9 cellular contexts compared by ENCODE assay signal in the genomic region with DNA sequence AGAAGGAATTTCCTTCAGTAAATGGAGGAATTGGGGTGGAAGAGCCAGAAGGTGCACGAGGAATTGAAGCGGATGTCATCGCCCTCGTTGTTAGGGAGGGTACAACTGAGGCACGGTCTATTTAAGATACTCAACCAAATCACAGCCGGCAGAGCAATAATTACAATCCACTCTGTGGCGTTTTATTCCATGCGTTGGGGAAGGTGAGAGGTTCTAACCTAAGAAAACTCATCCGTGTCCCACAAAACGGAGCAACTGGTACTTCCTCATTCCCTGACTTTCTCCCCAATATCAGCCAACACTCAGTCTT. TPM values are rescaled to one million over a fixed set of nuclear protein-coding genes. Genes with fewer than 3 reads are reported as not detected.
DNase-seq lines count a peak whose midpoint lies in the region; ATAC-seq, FAIRE-seq and TF ChIP-seq lines count a peak whose summit lies in the region.
"Had no signal": no experiment of that assay in that cellular context is flagged by ENCODE, and none has a peak within 500 bp of the region (broad histone marks: within the 10 kb centered on the region; RNA-seq: fewer than 3 reads in every experiment).

No MANE protein-coding gene starts in this region.

- H3K36me3 ChIP-seq in ascending aorta (no peaks in the 10 kb centered on the region), right lobe of liver (peaks cover 0 to 12% (median 0%) of the 10 kb centered on the region in 4 donors), tibial artery (peaks cover 0 to 7% (median 0%) of the 10 kb centered on the region in 3 donors)

- H3K4me3 ChIP-seq in ascending aorta (peak overlapping the region; percentile 90 to 93), right lobe of liver (peak overlapping the region; percentile 55 to 89 (median 62)), tibial artery (peak overlapping the region; percentile 79 to 90)

- TF ChIP-seq CTCF in ascending aorta (IDR thresholded peaks at IDR 0.05): no peak
- no peak for TF ChIP-seq CTCF in right lobe of liver (IDR thresholded peaks at IDR 0.05)
- no peak for TF ChIP-seq CTCF in tibial artery (IDR thresholded peaks at IDR 0.05)

- TF ChIP-seq POLR2A in right lobe of liver (IDR thresholded peaks at IDR 0.05) (no peak), GM12891 (IDR thresholded peaks at IDR 0.05; ENCODE audit: low read depth, low read length) (no peak)

- H3K27ac ChIP-seq in ascending aorta (peak overlapping the region; percentile 62 to 95), right lobe of liver (peak overlapping the region; percentile 72 to 84 (median 76)), tibial artery (peak overlapping the region; percentile 51 to 67)

- peaks cover 22% of the 10 kb centered on the region for H3K4me1 Mint-ChIP-seq in activated T-cell treated with anti-CD3 and anti-CD28 coated beads, Interleukin-2, amount 50 U/mL, for 24 hours (ENCODE audit: low read depth)

- DNase-seq in activated T-cell treated with anti-CD3 and anti-CD28 coated beads, Interleukin-2, amount 50 U/mL, for 24 hours: no peak
- DNase-seq in activated T-cell treated with anti-CD3 and anti-CD28 coated beads, Interleukin-2, amount 50 U/mL, for 1 hour: no peak
- no peak for DNase-seq in ascending aorta (ENCODE audit: low spot score in 2 of 2)
- no peak for DNase-seq in right lobe of liver
- DNase-seq in tibial artery: no peak
- no peak for DNase-seq in GM12891 (ENCODE audit: insufficient read length, low spot score)
- no peak for DNase-seq in activated CD4-positive, alpha-beta T cell treated with anti-CD3 and anti-CD28 coated beads, Interleukin-2, amount 50 U/mL, for 1 hour

- H3K27me3 Mint-ChIP-seq in activated T-cell treated with anti-CD3 and anti-CD28 coated beads, Interleukin-2, amount 50 U/mL, for 24 hours: peaks cover 36% of the 10 kb centered on the region

- H3K9me3 Mint-ChIP-seq in activated T-cell treated with anti-CD3 and anti-CD28 coated beads, Interleukin-2, amount 50 U/mL, for 24 hours: no peaks in the 10 kb centered on the region

- peak overlapping the region; percentile 80 for H3K4me3 Mint-ChIP-seq in activated T-cell treated with anti-CD3 and anti-CD28 coated beads, Interleukin-2, amount 50 U/mL, for 24 hours

- peaks cover 18% of the 10 kb centered on the region for H3K36me3 Mint-ChIP-seq in activated T-cell treated with anti-CD3 and anti-CD28 coated beads, Interleukin-2, amount 50 U/mL, for 24 hours (ENCODE audit: low read depth)

- no peak for ATAC-seq in right lobe of liver
- ATAC-seq in GM21737 (IDR thresholded peaks at IDR 0.05; ENCODE audit: unreplicated experiment): no peak

- H3K4me1 ChIP-seq in ascending aorta (peaks cover 4 to 10% of the 10 kb centered on the region in 2 donors), right lobe of liver (peaks cover 0 to 45% (median 21%) of the 10 kb centered on the region in 4 donors), tibial artery (peaks cover 0 to 18% (median 12%) of the 10 kb centered on the region in 4 donors)

- H3K27ac Mint-ChIP-seq in activated T-cell treated with anti-CD3 and anti-CD28 coated beads, Interleukin-2, amount 50 U/mL, for 24 hours: peak overlapping the region; percentile 84

- no peaks in the 10 kb centered on the region for H3K27me3 ChIP-seq in ascending aorta
- H3K27me3 ChIP-seq in right lobe of liver: no peaks in the 10 kb centered on the region
- H3K27me3 ChIP-seq in tibial artery: peaks cover 0 to 6% of the 10 kb centered on the region in 2 donors

- intact Hi-C loops in ascending aorta (cut with DNase I): loop anchor here (1.0 to 10.0 kb wide), 9 partner anchors 109 to 1108 kb away; a partner anchor contains a TSS
- intact Hi-C loops in right lobe of liver (cut with DNase I): loop anchor here (10.0 kb wide), 3 partner anchors 112 to 202 kb away; no protein-coding TSS in a partner anchor
- intact Hi-C loops in tibial artery (cut with DNase I; ENCODE audit: low total_unique reads): loop anchor here (5.0 to 10.0 kb wide), 2 partner anchors 112 to 214 kb away; no protein-coding TSS in a partner anchor

- FAIRE-seq in GM12891 (lab: Jason Lieb, UNC): no peak

- no peaks in the 10 kb centered on the region for H3K9me3 ChIP-seq in ascending aorta
- no peaks in the 10 kb centered on the region for H3K9me3 ChIP-seq in right lobe of liver
- no peaks in the 10 kb centered on the region for H3K9me3 ChIP-seq in tibial artery

- 36% methylated on average over 8 of the region's 10 CpGs for WGBS in right lobe of liver (ENCODE audit: insufficient coverage, low coverage, low lambda C conversion rate, missing lambda C conversion rate)

TF ChIP-seq in GM12891, 5 proteins besides CTCF, POLR2A, EP300 and RAD21:
- TF ChIP-seq SPI1 (IDR thresholded peaks at IDR 0.05; ENCODE audit: low read depth, low read length) (no peak), TAF1 (IDR thresholded peaks at IDR 0.05; ENCODE audit: low read depth, low read length) (no peak), PAX5 (IDR thresholded peaks at IDR 0.05; ENCODE audit: insufficient read depth, low read length, severe bottlenecking) (no peak), POU2F2 (IDR thresholded peaks at IDR 0.05; ENCODE audit: low read depth, low read length) (no peak), POLR2AphosphoS5 (IDR thresholded peaks at IDR 0.05; ENCODE audit: low read depth, low read length) (no peak)

RNA-seq across cellular contexts. Expression of a gene that starts 0.8 kb away (rescaled TPM):
- total RNA-seq in ascending aorta (101 TPM), right lobe of liver (100 to 1,000 TPM; 121 to 274 (median 193) TPM)
- 32.6 TPM for polyA plus RNA-seq in GM12891 (2012; ENCODE audit: low read depth, missing spikeins)

RNA-seq across cellular contexts. Expression of a gene that starts 16.9 kb away (rescaled TPM):
- total RNA-seq in ascending aorta (not detected), right lobe of liver (not detected)
- not detected for polyA plus RNA-seq in GM12891 (2012; ENCODE audit: low read depth, missing spikeins)
- total RNA-seq: Daoy had no signal
